11 cellular contexts compared by ENCODE assay signal in genomic region chrX:108139303-108139702, GRCh38. TPM values are rescaled to one million over a fixed set of nuclear protein-coding genes. Genes with fewer than 3 reads are reported as not detected.
DNase-seq lines count a peak whose midpoint lies in the region; ATAC-seq and TF ChIP-seq lines count a peak whose summit lies in the region.
"Had no signal": no experiment of that assay in that cellular context is flagged by ENCODE, and none has a peak within 500 bp of the region (broad histone marks: within the 10 kb centered on the region; RNA-seq: fewer than 3 reads in every experiment).

No MANE protein-coding gene starts in this region.

- peak; percentile 12 for DNase-seq in A673 (ENCODE audit: low spot score)
- no peak for DNase-seq in GM12864 (ENCODE audit: low read depth)
- DNase-seq in RKO (ENCODE audit: low spot score): peak; percentile 0
- peak in 1 of 2 donors; percentile 28 for DNase-seq in foreskin fibroblast
- no peak for DNase-seq in stimulated activated naive B cell treated with anti-CD40 and anti-IgM and Interleukin-4, amounts not matched to agents 10 μg/mL and 1 μg/mL and 100 μg/mL, for 72 hours
- no peak for DNase-seq in 8988T
- DNase-seq in GDM1 (lab: John Stamatoyannopoulos, UW): no peak
- DNase-seq: DMS79 treated with DMSO at 0.1 percent for 48 hours had no signal

- no peaks in the 10 kb centered on the region for H3K36me3 ChIP-seq in A673 (ENCODE audit: insufficient read depth, low read length, poor library complexity, severe bottlenecking)

- H3K9me3 ChIP-seq in A673 (ENCODE audit: low read depth, low read length, poor library complexity, severe bottlenecking): no peaks in the 10 kb centered on the region
- H3K9me3 ChIP-seq: neutrophil had no signal

- intact Hi-C loops in A673 (cut with micrococcal nuclease; ENCODE audit: unreplicated experiment): no loop called here

- no peaks in the 10 kb centered on the region for H3K27me3 Mint-ChIP-seq in stimulated activated naive B cell treated with anti-CD40 and anti-IgM and Interleukin-4, amounts not matched to agents 10 μg/mL and 1 μg/mL and 100 μg/mL, for 72 hours

- H3K4me3 ChIP-seq in A673 (ENCODE audit: low read depth, low read length, poor library complexity, severe bottlenecking): no peak overlapping the region
- H3K4me3 ChIP-seq in GM12864 (ENCODE audit: low read depth, low read length): no peak overlapping the region
- no peak overlapping the region for H3K4me3 ChIP-seq in foreskin fibroblast (ENCODE audit: low read depth in 1 of 2, low read length in 2 of 2)
- H3K4me3 ChIP-seq: SK-N-MC had no signal

- H3K4me1 Mint-ChIP-seq in stimulated activated naive B cell treated with anti-CD40 and anti-IgM and Interleukin-4, amounts not matched to agents 10 μg/mL and 1 μg/mL and 100 μg/mL, for 72 hours: no peaks in the 10 kb centered on the region

- no TSS peak for BruUV-seq in A673 (replicated peaks; lab: Mats Ljungman, UMichigan)

- no peaks in the 10 kb centered on the region for H3K27me3 ChIP-seq in A673 (replicated peaks; ENCODE audit: insufficient read depth, low read depth, low read length, poor library complexity)
- H3K27me3 ChIP-seq: neutrophil had no signal

- TF ChIP-seq CTCF in A673 (conservative IDR thresholded peaks at IDR 0.05; ENCODE audit: low read depth, low read length): peak; percentile 66
- peak; percentile 50 for TF ChIP-seq CTCF in GM12864 (IDR thresholded peaks at IDR 0.05; ENCODE audit: low read depth, low read length, missing control alignments)
- TF ChIP-seq CTCF in foreskin fibroblast (IDR thresholded peaks at IDR 0.05; ENCODE audit: low read depth, low read length): peak; percentile 40

- H3K4me3 Mint-ChIP-seq in stimulated activated naive B cell treated with anti-CD40 and anti-IgM and Interleukin-4, amounts not matched to agents 10 μg/mL and 1 μg/mL and 100 μg/mL, for 72 hours: no peak overlapping the region

- POLR2A ChIA-PET in A673 (lab: Charles Lee; ENCODE audit: low non-redundant PET): no interaction called here

- CTCF ChIA-PET in A673 (lab: Charles Lee): no interaction called here

- no peaks in the 10 kb centered on the region for H3K4me1 ChIP-seq in A673 (ENCODE audit: insufficient read depth, low read length, poor library complexity, severe bottlenecking)

- no peak overlapping the region for H3K27ac Mint-ChIP-seq in stimulated activated naive B cell treated with anti-CD40 and anti-IgM and Interleukin-4, amounts not matched to agents 10 μg/mL and 1 μg/mL and 100 μg/mL, for 72 hours

- ATAC-seq in GM19328 (IDR thresholded peaks at IDR 0.05; ENCODE audit: unreplicated experiment): no peak
- ATAC-seq in stimulated activated naive B cell treated with anti-CD40 and anti-IgM and Interleukin-4, amounts not matched to agents 10 μg/mL and 1 μg/mL and 100 μg/mL, for 72 hours (replicated peaks): no peak

- H3K27ac ChIP-seq in A673 (ENCODE audit: low read depth, low read length, poor library complexity, severe bottlenecking): no peak overlapping the region
- H3K27ac ChIP-seq: neutrophil, SK-N-MC had no signal

- peaks cover 0 to 3% of the 10 kb centered on the region in 2 donors for H3K9me3 Mint-ChIP-seq in stimulated activated naive B cell treated with anti-CD40 and anti-IgM and Interleukin-4, amounts not matched to agents 10 μg/mL and 1 μg/mL and 100 μg/mL, for 72 hours

- peaks cover 34 to 35% of the 10 kb centered on the region in 2 donors for H3K36me3 Mint-ChIP-seq in stimulated activated naive B cell treated with anti-CD40 and anti-IgM and Interleukin-4, amounts not matched to agents 10 μg/mL and 1 μg/mL and 100 μg/mL, for 72 hours

RNA-seq across cellular contexts. Expression of gene ATG4A, which starts 47.7 kb away (rescaled TPM):
- total RNA-seq in A673 (2021): 3.8 and 4.8 TPM in 2 replicates

RNA-seq across cellular contexts. Expression of gene PSMD10, which starts 48.0 kb away (rescaled TPM):
- 49.6 and 52.0 TPM in 2 replicates for total RNA-seq in A673 (2021)

Comparison
In these comparisons a context has a peak if more than half of its experiments do, and no peak if none do; other contexts are left out.
1. DNase-seq: peak in A673 (single experiment) and RKO (single experiment); none in GM12864 (single experiment), stimulated activated naive B cell treated with anti-CD40 and anti-IgM and Interleukin-4, amounts not matched to agents 10 μg/mL and 1 μg/mL and 100 μg/mL, for 72 hours (single experiment), 8988T (single experiment) and GDM1 (single experiment).
2. Peak in every context shown above with its lines, with median percentiles within 50 percentile points of each other: CTCF ChIP-seq.